8 cellular contexts compared by ENCODE assay signal in genomic region chr5:34245813-34246212, GRCh38.
A peak's percentile ranks its signal among the peaks of the same experiment; 100 is the strongest.
DNase-seq lines count a peak whose midpoint lies in the region; FAIRE-seq and TF ChIP-seq lines count a peak whose summit lies in the region.
"Not testable (repeated sequence)": the region's sequence is repeated elsewhere in the genome, so short reads cannot be mapped to it uniquely, and the experiment has no call there.

No MANE protein-coding gene starts in this region.

- H3K4me3 ChIP-seq in MM.1S (ENCODE audit: low read length) (peak overlapping the region; percentile 51; the same call in 1 of the 2 replicates), vagina (peak overlapping the region in 1 of 2 donors; percentile 11)
- H3K4me3 ChIP-seq in bronchial epithelial cell (ENCODE audit: low read depth, low read length); parathyroid adenoma (ENCODE audit: low read depth, low read length): not testable (repeated sequence)

- not testable (repeated sequence) for H3K9me3 ChIP-seq in MM.1S (replicated peaks; ENCODE audit: insufficient read depth, low read length); parathyroid adenoma (ENCODE audit: control insufficient read depth, low read length); vagina

- not testable (repeated sequence) for H3K9me3 Mint-ChIP-seq in activated CD4-positive, alpha-beta T cell treated with anti-CD3 and anti-CD28 coated beads, Interleukin-2, amount 10 ng/mL, durations not matched to agents 7 days and 5 days

- POLR2A ChIA-PET in activated CD4-positive, alpha-beta T cell treated with anti-CD3 and anti-CD28 coated beads, Interleukin-2, amount 10 ng/mL, durations not matched to agents 7 days and 5 days (lab: Charles Lee), result not testable (repeated sequence)

- CTCF ChIA-PET in activated CD4-positive, alpha-beta T cell treated with anti-CD3 and anti-CD28 coated beads, Interleukin-2, amount 10 ng/mL, durations not matched to agents 7 days and 5 days (lab: Charles Lee), result not testable (repeated sequence)

- not testable (repeated sequence) for H3K36me3 Mint-ChIP-seq in activated CD4-positive, alpha-beta T cell treated with anti-CD3 and anti-CD28 coated beads, Interleukin-2, amount 10 ng/mL, durations not matched to agents 7 days and 5 days (ENCODE audit: low read depth)

- peak overlapping the region; percentile 50; the same call in 1 of the 2 replicates for H3K9ac ChIP-seq in MM.1S (ENCODE audit: low read length)
- not testable (repeated sequence) for H3K9ac ChIP-seq in parathyroid adenoma

- H2AFZ ChIP-seq in MM.1S (ENCODE audit: low read length), result not testable (repeated sequence)
- peak overlapping the region; percentile 48 for H2AFZ ChIP-seq in parathyroid adenoma

- H3K79me2 ChIP-seq in MM.1S (ENCODE audit: low read length), result peaks cover 11% of the 10 kb centered on the region
- H3K79me2 ChIP-seq in parathyroid adenoma, result not testable (repeated sequence)

- H3K4me1 ChIP-seq in MM.1S (ENCODE audit: low read length); parathyroid adenoma; vagina: not testable (repeated sequence)

- H3K4me2 ChIP-seq in MM.1S (ENCODE audit: low read depth, low read length), result peak overlapping the region; percentile 57; the same call in 1 of the 2 replicates
- H3K4me2 ChIP-seq in parathyroid adenoma (ENCODE audit: low read length), result not testable (repeated sequence)

- not testable (repeated sequence) for H3K9me2 ChIP-seq in MM.1S (replicated peaks; ENCODE audit: insufficient read depth, low read length)

- not testable (repeated sequence) for H3K27me3 ChIP-seq in MM.1S (replicated peaks; ENCODE audit: insufficient read depth, low read length); bronchial epithelial cell (ENCODE audit: control insufficient read depth, insufficient read depth, low read length); parathyroid adenoma (ENCODE audit: control insufficient read depth, insufficient read depth, low read length); vagina

- not testable (repeated sequence) for H4K20me1 ChIP-seq in MM.1S (ENCODE audit: insufficient read depth, low read length)

- not testable (repeated sequence) for TF ChIP-seq CTCF in MM.1S (IDR thresholded peaks at IDR 0.05; ENCODE audit: low read length); bronchial epithelial cell (IDR thresholded peaks at IDR 0.05; ENCODE audit: insufficient read depth, low read length, severe bottlenecking); parathyroid adenoma (IDR thresholded peaks at IDR 0.05); vagina (IDR thresholded peaks at IDR 0.05)

- peak overlapping the region; percentile 89 for H3K27ac Mint-ChIP-seq in activated CD4-positive, alpha-beta T cell treated with anti-CD3 and anti-CD28 coated beads, Interleukin-2, amount 10 ng/mL, durations not matched to agents 7 days and 5 days

- H3K4me1 Mint-ChIP-seq in activated CD4-positive, alpha-beta T cell treated with anti-CD3 and anti-CD28 coated beads, Interleukin-2, amount 10 ng/mL, durations not matched to agents 7 days and 5 days, result peaks cover 15% of the 10 kb centered on the region

- not testable (repeated sequence) for H3K27me3 Mint-ChIP-seq in activated CD4-positive, alpha-beta T cell treated with anti-CD3 and anti-CD28 coated beads, Interleukin-2, amount 10 ng/mL, durations not matched to agents 7 days and 5 days

- not testable (repeated sequence) for TF ChIP-seq POLR2A in vagina (IDR thresholded peaks at IDR 0.05)

- intact Hi-C loops in vagina (cut with DNase I), result not testable (repeated sequence)

- H3K4me3 Mint-ChIP-seq in activated CD4-positive, alpha-beta T cell treated with anti-CD3 and anti-CD28 coated beads, Interleukin-2, amount 10 ng/mL, durations not matched to agents 7 days and 5 days, result peak overlapping the region; percentile 78

- not testable (repeated sequence) for H3K36me3 ChIP-seq in MM.1S (replicated peaks; ENCODE audit: insufficient read depth, low read length); bronchial epithelial cell (ENCODE audit: control insufficient read depth, insufficient read depth, low read length); parathyroid adenoma (ENCODE audit: control insufficient read depth, insufficient read depth, low read length); vagina

- not testable (repeated sequence) for FAIRE-seq in bronchial epithelial cell (lab: Jason Lieb, UNC)
- FAIRE-seq in islet of Langerhans (lab: Jason Lieb, UNC), result peak; percentile 76

- DNase-seq in DMS53 (lab: John Stamatoyannopoulos, UW), result peak; percentile 71
- peak; percentile 6 for DNase-seq in MM.1S
- DNase-seq in NCI-H69 (lab: John Stamatoyannopoulos, UW), result peak; percentile 90
- DNase-seq in activated CD4-positive, alpha-beta T cell treated with anti-CD3 and anti-CD28 coated beads, Interleukin-2, amount 10 ng/mL, durations not matched to agents 7 days and 5 days; vagina (ENCODE audit: extremely low spot score in 2 of 2): not testable (repeated sequence)
- DNase-seq in bronchial epithelial cell (ENCODE audit: low read depth), result peak; percentile 88

- not testable (repeated sequence) for H3F3A ChIP-seq in MM.1S (ENCODE audit: insufficient read depth, low read length)

- H3K27ac ChIP-seq in MM.1S (ENCODE audit: low read length) (peak overlapping the region; percentile 61; the same call in 1 of the 2 replicates), vagina (peak overlapping the region; percentile 61)
- H3K27ac ChIP-seq in parathyroid adenoma, result not testable (repeated sequence)
